In genomic region chr21:29985866-29986265, GRCh38 we compare ENCODE assay signal across 42 cellular contexts. TPM values are rescaled to one million over a fixed set of nuclear protein-coding genes. Genes with fewer than 3 reads are reported as not detected.
"Had no signal": no experiment of that assay in that cellular context is flagged by ENCODE, and none has a peak within 500 bp of the region (broad histone marks: within the 10 kb centered on the region; RNA-seq: fewer than 3 reads in every experiment).

No MANE protein-coding gene starts in this region.

- H3K9me3 Mint-ChIP-seq: activated naive CD8-positive, alpha-beta T cell treated with anti-CD3 and anti-CD28 coated beads, Interleukin-2, amount 50 U/mL, for 24 hours; activated T-helper 1 cell treated with anti-CD3 and anti-CD28 coated beads, Interleukin-12 subunit alpha, Interleukin-12 subunit beta, Interleukin-2, Interleukin-4 antibody, amounts not matched to agents 30 ng/mL and 10 ng/mL and 1 ng/mL, durations not matched to agents 14 hours and 24 hours and 36 hours had no signal

- H3K4me1 Mint-ChIP-seq: activated naive CD4-positive, alpha-beta T cell treated with anti-CD3 and anti-CD28 coated beads, Interleukin-2, amount 10 ng/mL, durations not matched to agents 7 days and 5 days; activated naive CD4-positive, alpha-beta T cell treated with anti-CD3 and anti-CD28 coated beads, Interleukin-2, amount 50 U/mL, for 24 hours; activated naive CD8-positive, alpha-beta T cell treated with anti-CD3 and anti-CD28 coated beads for 36 hours; activated naive CD8-positive, alpha-beta T cell treated with anti-CD3 and anti-CD28 coated beads, Interleukin-2, amount 10 ng/mL, durations not matched to agents 7 days and 5 days; activated naive CD8-positive, alpha-beta T cell treated with anti-CD3 and anti-CD28 coated beads, Interleukin-2, amount 50 U/mL, for 24 hours; activated T-helper 17 cell treated with anti-CD3 and anti-CD28 coated beads, Interleukin-2, amount 50 U/mL, for 72 hours; brain; central memory CD8-positive, alpha-beta T cell had no signal

- H3K27ac ChIP-seq: adrenal gland, ascending aorta, body of pancreas, brain microvascular endothelial cell, breast epithelium, cardiac muscle cell had no signal

- H3K4me1 ChIP-seq: adrenal gland, ascending aorta, body of pancreas, breast epithelium had no signal

- H3K4me3 Mint-ChIP-seq: activated naive CD4-positive, alpha-beta T cell treated with anti-CD3 and anti-CD28 coated beads for 36 hours; activated naive CD4-positive, alpha-beta T cell treated with anti-CD3 and anti-CD28 coated beads, Interleukin-2, amount 10 ng/mL, durations not matched to agents 7 days and 5 days; activated naive CD4-positive, alpha-beta T cell treated with anti-CD3 and anti-CD28 coated beads, Interleukin-2, amount 50 U/mL, for 24 hours; activated naive CD8-positive, alpha-beta T cell; activated naive CD8-positive, alpha-beta T cell treated with anti-CD3 and anti-CD28 coated beads for 36 hours; activated naive CD8-positive, alpha-beta T cell treated with anti-CD3 and anti-CD28 coated beads, Interleukin-2, amount 10 ng/mL, durations not matched to agents 7 days and 5 days; activated naive CD8-positive, alpha-beta T cell treated with anti-CD3 and anti-CD28 coated beads, Interleukin-2, amount 50 U/mL, for 24 hours; activated T-cell treated with anti-CD3 and anti-CD28 coated beads, Interleukin-2, amount 50 U/mL, for 24 hours; activated T-cell treated with anti-CD3 and anti-CD28 coated beads, Interleukin-2, amount 50 U/mL, for 4 hours; activated T-cell treated with anti-CD3 and anti-CD28 coated beads, Interleukin-2, amount 50 U/mL, for 72 hours; activated T-helper 1 cell treated with anti-CD3 and anti-CD28 coated beads, Interleukin-12 subunit alpha, Interleukin-12 subunit beta, Interleukin-2, Interleukin-4 antibody, amounts not matched to agents 30 ng/mL and 10 ng/mL and 1 ng/mL, durations not matched to agents 14 hours and 24 hours and 36 hours; activated T-helper 17 cell treated with anti-CD3 and anti-CD28 coated beads, Interleukin-2, amount 50 U/mL, for 72 hours; brain; central memory CD8-positive, alpha-beta T cell had no signal

- FAIRE-seq: astrocyte, bronchial epithelial cell had no signal

- H3K27ac Mint-ChIP-seq: activated naive CD4-positive, alpha-beta T cell treated with anti-CD3 and anti-CD28 coated beads for 36 hours; activated naive CD4-positive, alpha-beta T cell treated with anti-CD3 and anti-CD28 coated beads, Interleukin-2, amount 10 ng/mL, durations not matched to agents 7 days and 5 days; activated naive CD4-positive, alpha-beta T cell treated with anti-CD3 and anti-CD28 coated beads, Interleukin-2, amount 50 U/mL, for 24 hours; activated naive CD4-positive, alpha-beta T cell treated with anti-CD3 and anti-CD28 coated beads, Interleukin-2, amount 50 U/mL, for 72 hours; activated naive CD8-positive, alpha-beta T cell; activated naive CD8-positive, alpha-beta T cell treated with anti-CD3 and anti-CD28 coated beads for 36 hours; activated naive CD8-positive, alpha-beta T cell treated with anti-CD3 and anti-CD28 coated beads, Interleukin-2, amount 10 ng/mL, durations not matched to agents 7 days and 5 days; activated naive CD8-positive, alpha-beta T cell treated with anti-CD3 and anti-CD28 coated beads, Interleukin-2, amount 50 U/mL, for 24 hours; activated T-cell treated with anti-CD3 and anti-CD28 coated beads, Interleukin-2, amount 50 U/mL, for 24 hours; activated T-cell treated with anti-CD3 and anti-CD28 coated beads, Interleukin-2, amount 50 U/mL, for 72 hours; activated T-helper 1 cell treated with anti-CD3 and anti-CD28 coated beads, Interleukin-12 subunit alpha, Interleukin-12 subunit beta, Interleukin-2, Interleukin-4 antibody, amounts not matched to agents 30 ng/mL and 10 ng/mL and 1 ng/mL, durations not matched to agents 14 hours and 24 hours and 36 hours; activated T-helper 17 cell treated with anti-CD3 and anti-CD28 coated beads, Interleukin-2, amount 50 U/mL, for 72 hours; activated T-helper 2 cell treated with anti-CD3 and anti-CD28 coated beads, Interferon-gamma antibody, Interleukin-2, Interleukin-4, amounts not matched to agents 10 μg/mL and 5 μg/mL and 100 μg/mL, durations not matched to agents 14 hours and 24 hours and 36 hours; brain had no signal

- H3K36me3 ChIP-seq: adrenal gland, ascending aorta, brain microvascular endothelial cell, breast epithelium, cardiac muscle cell had no signal

- ATAC-seq: activated naive CD4-positive, alpha-beta T cell treated with anti-CD3 and anti-CD28 coated beads, Interleukin-2, amount 50 U/mL, for 72 hours; activated naive CD8-positive, alpha-beta T cell treated with anti-CD3 and anti-CD28 coated beads, Interleukin-2, amount 50 U/mL, for 24 hours; activated T-cell treated with anti-CD3 and anti-CD28 coated beads, Interleukin-2, amount 50 U/mL, for 4 hours; activated T-cell treated with anti-CD3 and anti-CD28 coated beads, Interleukin-2, amount 50 U/mL, for 72 hours; activated T-helper 17 cell treated with anti-CD3 and anti-CD28 coated beads, Interleukin-2, amount 50 U/mL, for 72 hours; body of pancreas had no signal

- H3K9me3 ChIP-seq: adrenal gland, ascending aorta, body of pancreas had no signal

- DNase-seq: activated effector memory CD4-positive, alpha-beta T cell treated with anti-CD3 and anti-CD28 coated beads, Interleukin-2, amount 50 U/mL, for 16 hours; activated effector memory CD4-positive, alpha-beta T cell treated with Interleukin-2 at 50 U/mL for 16 hours; activated gamma-delta T cell; activated gamma-delta T cell treated with Interleukin-2 at 50 U/mL for 16 hours; activated naive CD4-positive, alpha-beta T cell; activated naive CD4-positive, alpha-beta T cell treated with anti-CD3 and anti-CD28 coated beads for 36 hours; activated naive CD4-positive, alpha-beta T cell treated with anti-CD3 and anti-CD28 coated beads, Interleukin-2, amount 10 ng/mL, durations not matched to agents 7 days and 5 days; activated naive CD4-positive, alpha-beta T cell treated with anti-CD3 and anti-CD28 coated beads, Interleukin-2, amount 50 U/mL, for 16 hours; activated naive CD4-positive, alpha-beta T cell treated with Interleukin-2 at 50 U/mL for 16 hours; activated naive CD8-positive, alpha-beta T cell treated with anti-CD3 and anti-CD28 coated beads for 36 hours; activated naive CD8-positive, alpha-beta T cell treated with anti-CD3 and anti-CD28 coated beads, Interleukin-2, amount 10 ng/mL, durations not matched to agents 7 days and 5 days; activated naive CD8-positive, alpha-beta T cell treated with anti-CD3 and anti-CD28 coated beads, Interleukin-2, amount 50 U/mL, for 24 hours; activated T-cell treated with anti-CD3 and anti-CD28 coated beads for 4 hours; activated T-cell treated with anti-CD3 and anti-CD28 coated beads, Interleukin-2, amount 50 U/mL, for 1 hour; activated T-cell treated with anti-CD3 and anti-CD28 coated beads, Interleukin-2, amount 50 U/mL, for 24 hours; activated T-cell treated with anti-CD3 and anti-CD28 coated beads, Interleukin-2, amount 50 U/mL, for 4 hours; activated T-cell treated with anti-CD3 and anti-CD28 coated beads, Interleukin-2, amount 50 U/mL, for 48 hours; activated T-cell treated with anti-CD3 and anti-CD28 coated beads, Interleukin-2, amount 50 U/mL, for 72 hours; adrenal gland; amniotic stem cell; amygdala; anterior cingulate cortex; aorta; body of pancreas; brain microvascular endothelial cell; caudate nucleus; central memory CD4-positive, alpha-beta T cell; cerebellar nuclear complex had no signal

- H3K27me3 Mint-ChIP-seq: activated naive CD4-positive, alpha-beta T cell treated with anti-CD3 and anti-CD28 coated beads, Interleukin-2, amount 10 ng/mL, durations not matched to agents 7 days and 5 days; activated naive CD4-positive, alpha-beta T cell treated with anti-CD3 and anti-CD28 coated beads, Interleukin-2, amount 50 U/mL, for 24 hours; activated naive CD8-positive, alpha-beta T cell; activated naive CD8-positive, alpha-beta T cell treated with anti-CD3 and anti-CD28 coated beads for 36 hours; activated naive CD8-positive, alpha-beta T cell treated with anti-CD3 and anti-CD28 coated beads, Interleukin-2, amount 10 ng/mL, durations not matched to agents 7 days and 5 days; activated naive CD8-positive, alpha-beta T cell treated with anti-CD3 and anti-CD28 coated beads, Interleukin-2, amount 50 U/mL, for 24 hours; activated T-cell treated with anti-CD3 and anti-CD28 coated beads, Interleukin-2, amount 50 U/mL, for 24 hours; activated T-helper 17 cell treated with anti-CD3 and anti-CD28 coated beads, Interleukin-2, amount 50 U/mL, for 72 hours; central memory CD8-positive, alpha-beta T cell had no signal

- H3K36me3 Mint-ChIP-seq: activated naive CD4-positive, alpha-beta T cell treated with anti-CD3 and anti-CD28 coated beads, Interleukin-2, amount 10 ng/mL, durations not matched to agents 7 days and 5 days; activated naive CD4-positive, alpha-beta T cell treated with anti-CD3 and anti-CD28 coated beads, Interleukin-2, amount 50 U/mL, for 24 hours; activated naive CD8-positive, alpha-beta T cell; activated naive CD8-positive, alpha-beta T cell treated with anti-CD3 and anti-CD28 coated beads for 36 hours; activated naive CD8-positive, alpha-beta T cell treated with anti-CD3 and anti-CD28 coated beads, Interleukin-2, amount 10 ng/mL, durations not matched to agents 7 days and 5 days; brain had no signal

- H3K4me3 ChIP-seq: adrenal gland, ascending aorta, body of pancreas, breast epithelium, cardiac muscle cell had no signal

- H3K27me3 ChIP-seq: adrenal gland, ascending aorta, body of pancreas, brain microvascular endothelial cell, breast epithelium, cardiac muscle cell had no signal

RNA-seq across cellular contexts. Expression of gene GRIK1, which starts 46.1 kb away (rescaled TPM):
- total RNA-seq: activated naive CD4-positive, alpha-beta T cell treated with anti-CD3 and anti-CD28 coated beads for 36 hours; activated naive CD4-positive, alpha-beta T cell treated with anti-CD3 and anti-CD28 coated beads, Interleukin-2, amount 50 U/mL, for 72 hours; activated naive CD8-positive, alpha-beta T cell treated with anti-CD3 and anti-CD28 coated beads for 36 hours; activated naive CD8-positive, alpha-beta T cell treated with anti-CD3 and anti-CD28 coated beads, Interleukin-2, amount 10 ng/mL, durations not matched to agents 7 days and 5 days; activated T-cell treated with anti-CD3 and anti-CD28 coated beads, Interleukin-2, amount 50 U/mL, for 4 hours; activated T-cell treated with anti-CD3 and anti-CD28 coated beads, Interleukin-2, amount 50 U/mL, for 72 hours; activated T-helper 1 cell treated with anti-CD3 and anti-CD28 coated beads, Interleukin-12 subunit alpha, Interleukin-12 subunit beta, Interleukin-2, Interleukin-4 antibody, amounts not matched to agents 30 ng/mL and 10 ng/mL and 1 ng/mL, durations not matched to agents 14 hours and 24 hours and 36 hours; activated T-helper 17 cell treated with anti-CD3 and anti-CD28 coated beads, Interleukin-2, amount 50 U/mL, for 72 hours; activated T-helper 2 cell treated with anti-CD3 and anti-CD28 coated beads, Interferon-gamma antibody, Interleukin-2, Interleukin-4, amounts not matched to agents 10 μg/mL and 5 μg/mL and 100 μg/mL, durations not matched to agents 14 hours and 24 hours and 36 hours; aorta; ascending aorta; astrocyte; bronchial epithelial cell; cardiac muscle cell; cardiac septum had no signal
- polyA plus RNA-seq: aorta had no signal
